Comparison of ENCODE assay signal across 26 cellular contexts in the genomic region with DNA sequence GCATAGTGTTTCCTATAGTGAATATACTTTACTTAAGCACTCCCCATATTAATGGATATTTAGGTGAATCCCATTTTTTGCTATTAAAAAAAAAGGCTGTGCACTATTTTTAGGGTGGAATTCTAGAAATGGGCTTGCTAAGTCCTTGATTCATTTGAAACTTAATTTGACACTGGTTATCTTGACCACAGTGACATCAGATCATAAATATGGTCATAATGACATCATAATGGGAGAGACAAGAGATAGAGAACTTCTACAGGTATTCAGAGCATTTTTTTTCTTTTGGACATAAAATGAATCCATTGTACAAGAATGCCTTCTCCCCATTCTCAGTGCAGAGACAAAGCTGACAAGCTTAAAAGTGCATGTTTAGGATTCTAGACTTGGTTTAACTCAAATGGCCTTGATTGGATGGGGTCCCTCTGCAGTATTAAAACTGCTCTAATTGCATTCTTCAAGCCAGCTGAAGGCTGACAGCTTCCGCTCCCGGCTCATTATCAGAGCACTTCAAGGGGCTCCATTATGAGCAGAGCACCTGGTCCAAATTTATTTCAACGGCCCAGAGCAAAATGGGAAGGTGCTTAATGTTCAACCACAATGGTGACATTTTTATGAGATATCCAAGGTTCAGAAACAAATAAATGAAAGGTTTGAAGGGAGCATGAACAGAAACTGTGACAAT.
A peak's percentile ranks its signal among the peaks of the same experiment; 100 is the strongest.
DNase-seq lines count a peak whose midpoint lies in the region; ATAC-seq, FAIRE-seq and TF ChIP-seq lines count a peak whose summit lies in the region.
"Had no signal": no experiment of that assay in that cellular context is flagged by ENCODE, and none has a peak within 500 bp of the region (broad histone marks: within the 10 kb centered on the region; RNA-seq: fewer than 3 reads in every experiment).

No MANE protein-coding gene starts in this region.

- no peak overlapping the region for H4K91ac ChIP-seq in mesenchymal stem cell (ENCODE audit: low read length)

- no peak overlapping the region for H2AFZ ChIP-seq in mesenchymal stem cell (ENCODE audit: low read depth, low read length)

- no peak overlapping the region for H4K8ac ChIP-seq in mesenchymal stem cell (ENCODE audit: low read length)

- H3K4me3 ChIP-seq in Panc1 (ENCODE audit: low read depth in 2 of 2, low read length in 2 of 2): no peak overlapping the region
- no peak overlapping the region for H3K4me3 ChIP-seq in mesenchymal stem cell (ENCODE audit: insufficient read depth in 1 of 2, low read depth in 1 of 2, low read length in 2 of 2)
- H3K4me3 ChIP-seq: Peyer's patch, spleen had no signal

- BruUV-seq in Panc1 (replicated peaks; lab: Mats Ljungman, UMichigan): no TSS peak

- ATAC-seq in Panc1 (no peak), HG03135 (IDR thresholded peaks at IDR 0.05; ENCODE audit: unreplicated experiment) (no peak), HG02610 (IDR thresholded peaks at IDR 0.05; ENCODE audit: unreplicated experiment) (no peak)
- ATAC-seq: naive thymus-derived CD8-positive, alpha-beta T cell had no signal

- peak overlapping the region; percentile 18; the same call in 1 of the 2 replicates for H3K27ac ChIP-seq in Panc1 (ENCODE audit: low read length)
- no peak overlapping the region for H3K27ac ChIP-seq in mesenchymal stem cell (ENCODE audit: low read length, poor library complexity, severe bottlenecking)
- H3K27ac ChIP-seq: Peyer's patch, spleen had no signal

- H3K79me1 ChIP-seq in mesenchymal stem cell (replicated peaks; ENCODE audit: low read length, poor library complexity, severe bottlenecking): peaks cover 20% of the 10 kb centered on the region

- no peak overlapping the region for H2BK12ac ChIP-seq in mesenchymal stem cell (ENCODE audit: low read length in 2 of 2)

- CTCF ChIA-PET in Panc1 (lab: Charles Lee): interaction anchor here (3.6 kb wide), 1 partner anchor 14 kb away, joined by 21 read pairs; no protein-coding TSS in a partner anchor

- no peak overlapping the region for H2BK120ac ChIP-seq in mesenchymal stem cell (ENCODE audit: low read depth, low read length)

- H3K36me3 ChIP-seq in Panc1 (ENCODE audit: control insufficient read depth, insufficient read depth, low read length) (no peaks in the 10 kb centered on the region), mesenchymal stem cell (ENCODE audit: control insufficient read depth in 1 of 2, insufficient read depth in 2 of 2, low read depth in 1 of 2, low read length in 2 of 2) (no peaks in the 10 kb centered on the region)
- H3K36me3 ChIP-seq: Peyer's patch, spleen had no signal

- no peak overlapping the region for H2BK15ac ChIP-seq in mesenchymal stem cell (ENCODE audit: low read depth, poor library complexity, severe bottlenecking)

- H2BK5ac ChIP-seq in mesenchymal stem cell (ENCODE audit: low read depth, low read length, poor library complexity, severe bottlenecking): no peak overlapping the region

- no peak overlapping the region for H3K4ac ChIP-seq in mesenchymal stem cell (ENCODE audit: low read depth in 1 of 2, low read length in 2 of 2)

- no peak overlapping the region for H3K18ac ChIP-seq in mesenchymal stem cell (ENCODE audit: low read depth in 1 of 2, low read length in 2 of 2)

- H3K4me1 ChIP-seq in Panc1 (ENCODE audit: control insufficient read depth, insufficient read depth, low read length): peaks cover 17% of the 10 kb centered on the region
- H3K4me1 ChIP-seq in mesenchymal stem cell (ENCODE audit: control insufficient read depth, insufficient read depth, low read depth, low read length): no peaks in the 10 kb centered on the region
- H3K4me1 ChIP-seq: Caco-2 had no signal

- intact Hi-C loops in Panc1 (cut with micrococcal nuclease; ENCODE audit: unreplicated experiment): loop anchor here (5.0 kb wide), 1 partner anchor 54 kb away; no protein-coding TSS in a partner anchor

- in situ Hi-C loops in Panc1 (cut with HindIII; ENCODE audit: low pct_unique_long_range_greater_than_20kb, low sequenced_read_pairs): no loop called here

- H3K27me3 ChIP-seq in Panc1 (ENCODE audit: control insufficient read depth, insufficient read depth, low read length) (no peaks in the 10 kb centered on the region), mesenchymal stem cell (ENCODE audit: control insufficient read depth in 1 of 2, insufficient read depth in 1 of 2, low read length in 2 of 2) (no peaks in the 10 kb centered on the region)
- H3K27me3 ChIP-seq: Peyer's patch, spleen had no signal

- no peak overlapping the region for H3K23ac ChIP-seq in mesenchymal stem cell (ENCODE audit: low read length in 2 of 2)

- no peak overlapping the region for H3K4me2 ChIP-seq in mesenchymal stem cell (ENCODE audit: low read length, poor library complexity, severe bottlenecking)

- H3K9ac ChIP-seq in mesenchymal stem cell (ENCODE audit: low read length): peak overlapping the region; percentile 47

- POLR2A ChIA-PET in Panc1 (lab: Charles Lee): interaction anchor here (1.3 kb wide), 1 partner anchor 14 kb away, joined by 3 read pairs; no protein-coding TSS in a partner anchor

- TF ChIP-seq CTCF in Panc1 (IDR thresholded peaks at IDR 0.05): no peak

- no peak for FAIRE-seq in GM19239 (lab: Jason Lieb, UNC)
- FAIRE-seq: GM12892, islet of Langerhans had no signal

- DNase-seq in EL (peak; percentile 43), NCI-H1417 treated with DMSO at 0.1 percent for 48 hours (lab: John Stamatoyannopoulos, UW) (peak; percentile 66), Panc1 (ENCODE audit: low read depth, low spot score) (no peak), mesenchymal stem cell (no peak), midbrain (lab: John Stamatoyannopoulos, UW) (no peak), GM19239 (ENCODE audit: insufficient read length, low spot score) (no peak)
- DNase-seq: activated CD4-positive, alpha-beta T cell treated with anti-CD3 and anti-CD28 coated beads, Interleukin-2, amount 10 ng/mL, durations not matched to agents 7 days and 5 days; activated naive CD4-positive, alpha-beta T cell; AML-193; anterior cingulate cortex; Caco-2; effector CD8-positive, alpha-beta T cell; HCEC 1CT; head of caudate nucleus; KBM-7; mammary epithelial cell; naive thymus-derived CD8-positive, alpha-beta T cell; NCI-H146; NCI-H526; Peyer's patch; spleen; stimulated activated CD8-positive, alpha-beta memory T cell treated with anti-CD3 and anti-CD28 coated beads, Interleukin-4, amount 100 ng/mL, for 48 hours had no signal

- H3K9me3 ChIP-seq in Panc1 (ENCODE audit: control insufficient read depth, insufficient read depth, low read depth, low read length) (no peaks in the 10 kb centered on the region), mesenchymal stem cell (ENCODE audit: control insufficient read depth, low read length) (no peaks in the 10 kb centered on the region)
- H3K9me3 ChIP-seq: Caco-2, Peyer's patch, spleen had no signal

- WGBS in mesenchymal stem cell: 66% methylated on average over 3 of the region's 3 CpGs

- H3K14ac ChIP-seq in mesenchymal stem cell (ENCODE audit: low read length in 2 of 2): no peak overlapping the region

- H2AK5ac ChIP-seq in mesenchymal stem cell (ENCODE audit: low read length, severe bottlenecking): no peak overlapping the region

Comparison
In these comparisons a context has a peak if more than half of its experiments do, and no peak if none do; other contexts are left out.
1. DNase-seq: peak in EL (single experiment) and NCI-H1417 treated with DMSO at 0.1 percent for 48 hours (single experiment); none in Panc1 (single experiment), mesenchymal stem cell (single experiment), midbrain (single experiment) and GM19239 (single experiment).